Comparison of ENCODE assay signal across 10 cellular contexts in genomic region chr7:2717905-2718702, GRCh38. TPM values are rescaled to one million over a fixed set of nuclear protein-coding genes. Genes with fewer than 3 reads are reported as not detected.
DNase-seq lines count a peak whose midpoint lies in the region; ATAC-seq and TF ChIP-seq lines count a peak whose summit lies in the region.
"Had no signal": no experiment of that assay in that cellular context is flagged by ENCODE, and none has a peak within 500 bp of the region (broad histone marks: within the 10 kb centered on the region; RNA-seq: fewer than 3 reads in every experiment).

No MANE protein-coding gene starts in this region.

- H3K9ac ChIP-seq in BLaER1 treated with 17β-estradiol and CSF1 and Interleukin-3, amounts not matched to agents 10 nM and 100 nM = peak overlapping the region in 8 of 11 experiments; percentile 41 to 78 (median 58); a peak in 15 of 22 replicates

- peaks cover 0 to 8% (median 0%) of the 10 kb centered on the region in 11 experiments; a peak in 1 of 22 replicates for H3K36me3 ChIP-seq in BLaER1 treated with 17β-estradiol and CSF1 and Interleukin-3, amounts not matched to agents 10 nM and 100 nM
- H3K36me3 ChIP-seq: WERI-Rb-1 had no signal

- H3K4me3 Mint-ChIP-seq in naive thymus-derived CD8-positive, alpha-beta T cell = peak overlapping the region; percentile 20 to 78 (median 64)

- peaks cover 32% of the 10 kb centered on the region for H3K9me3 ChIP-seq in AG04450 (ENCODE audit: control insufficient read depth, insufficient read depth, low read length)
- H3K9me3 ChIP-seq in BLaER1 treated with 17β-estradiol and CSF1 and Interleukin-3, amounts not matched to agents 10 nM and 100 nM (replicated peaks in 1 of 11) = 0 out of 22 replicates have a peak, but pooled peaks cover 0 to 4% (median 0%) of the 10 kb centered on the region in 11 experiments
- H3K9me3 ChIP-seq: psoas muscle had no signal

- H3K4me1 ChIP-seq in BLaER1 treated with 17β-estradiol and CSF1 and Interleukin-3, amounts not matched to agents 10 nM and 100 nM = peaks cover 73 to 100% (median 100%) of the 10 kb centered on the region in 10 experiments

- in situ Hi-C loops in GM13976 (cut with MboI; ENCODE audit: low sequenced_read_pairs, unreplicated experiment) = no loop called here

- CTCF ChIA-PET in AG04450 (lab: Charles Lee) = interaction anchor here (0.8 to 2.0 kb wide), 3 partner anchors 8 to 47 kb away, joined by 3 to 8 read pairs (median 3); no protein-coding TSS in a partner anchor

- peak overlapping the region; percentile 68 for H3K27ac ChIP-seq in AG04450 (ENCODE audit: low read depth, low read length)
- peak overlapping the region in 9 of 11 experiments; percentile 45 to 83 (median 70); a peak in 14 of 22 replicates for H3K27ac ChIP-seq in BLaER1 treated with 17β-estradiol and CSF1 and Interleukin-3, amounts not matched to agents 10 nM and 100 nM
- H3K27ac ChIP-seq: psoas muscle, WERI-Rb-1 had no signal

- no peak for ATAC-seq in activated naive CD4-positive, alpha-beta T cell treated with anti-CD3 and anti-CD28 coated beads, Interleukin-2, amount 50 U/mL, for 72 hours
- ATAC-seq in naive thymus-derived CD8-positive, alpha-beta T cell = no peak
- ATAC-seq in GM21576 (IDR thresholded peaks at IDR 0.05; ENCODE audit: unreplicated experiment) = no peak

- no peaks in the 10 kb centered on the region for H3K9me3 Mint-ChIP-seq in activated naive CD4-positive, alpha-beta T cell treated with anti-CD3 and anti-CD28 coated beads, Interleukin-2, amount 50 U/mL, for 72 hours
- H3K9me3 Mint-ChIP-seq in naive thymus-derived CD8-positive, alpha-beta T cell = no peaks in the 10 kb centered on the region

- peaks cover 0 to 7% of the 10 kb centered on the region in 2 donors for H3K36me3 Mint-ChIP-seq in activated naive CD4-positive, alpha-beta T cell treated with anti-CD3 and anti-CD28 coated beads, Interleukin-2, amount 50 U/mL, for 72 hours
- H3K36me3 Mint-ChIP-seq in naive thymus-derived CD8-positive, alpha-beta T cell = peaks cover 0 to 3% (median 2%) of the 10 kb centered on the region in 3 donors

- H3K27me3 ChIP-seq in AG04450 (ENCODE audit: control insufficient read depth, insufficient read depth, low read length) = no peaks in the 10 kb centered on the region
- H3K27me3 ChIP-seq in BLaER1 treated with 17β-estradiol and CSF1 and Interleukin-3, amounts not matched to agents 10 nM and 100 nM = peaks cover 0 to 57% (median 0%) of the 10 kb centered on the region in 11 experiments; a peak in 6 of 22 replicates

- peaks cover 0 to 17% (median 9%) of the 10 kb centered on the region in 5 donors for H3K27me3 Mint-ChIP-seq in naive thymus-derived CD8-positive, alpha-beta T cell

- peak overlapping the region; percentile 53 to 84 for H3K27ac Mint-ChIP-seq in activated naive CD4-positive, alpha-beta T cell treated with anti-CD3 and anti-CD28 coated beads, Interleukin-2, amount 50 U/mL, for 72 hours
- peak overlapping the region in 7 of 10 donors; percentile 44 to 86 (median 76) for H3K27ac Mint-ChIP-seq in naive thymus-derived CD8-positive, alpha-beta T cell

- peaks cover 36 to 65% (median 64%) of the 10 kb centered on the region in 4 donors for H3K4me1 Mint-ChIP-seq in naive thymus-derived CD8-positive, alpha-beta T cell

- H3K4me3 ChIP-seq in AG04450 (ENCODE audit: low read depth, low read length) = no peak overlapping the region
- peak overlapping the region in 1 of 10 experiments; percentile 22; a peak in 1 of 20 replicates for H3K4me3 ChIP-seq in BLaER1 treated with 17β-estradiol and CSF1 and Interleukin-3, amounts not matched to agents 10 nM and 100 nM
- H3K4me3 ChIP-seq: psoas muscle had no signal

- DNase-seq in AG04450 (ENCODE audit: low read depth, low spot score) (no peak), GM13976 (ENCODE audit: low spot score) (no peak), NCI-H748 treated with DMSO at 0.1 percent for 48 hours (lab: John Stamatoyannopoulos, UW) (no peak)
- DNase-seq in activated naive CD4-positive, alpha-beta T cell treated with anti-CD3 and anti-CD28 coated beads, Interleukin-2, amount 50 U/mL, for 72 hours (ENCODE audit: low spot score in 2 of 2) = no peak
- peak in 1 of 10 donors; percentile 53 for DNase-seq in naive thymus-derived CD8-positive, alpha-beta T cell
- DNase-seq: NCI-H774, psoas muscle had no signal

- POLR2A ChIA-PET in AG04450 (lab: Yijun Ruan, JAX) = no interaction called here
- POLR2A ChIA-PET in naive thymus-derived CD8-positive, alpha-beta T cell (lab: Charles Lee) = interaction anchor here (1.1 to 3.4 kb wide), 4 partner anchors 9 to 24 kb away, joined by 3 to 17 read pairs (median 8); no protein-coding TSS in a partner anchor

- peak overlapping the region; percentile 85 to 98 (median 93) for H3K4me2 ChIP-seq in BLaER1 treated with 17β-estradiol and CSF1 and Interleukin-3, amounts not matched to agents 10 nM and 100 nM

- H4K20me1 ChIP-seq in BLaER1 treated with 17β-estradiol and CSF1 and Interleukin-3, amounts not matched to agents 10 nM and 100 nM = peaks cover 0 to 67% (median 0%) of the 10 kb centered on the region in 11 experiments; a peak in 5 of 22 replicates

- TF ChIP-seq CTCF in AG04450 (IDR thresholded peaks at IDR 0.05; ENCODE audit: low read depth, low read length) = no peak
- no peak for TF ChIP-seq CTCF in GM13976 (IDR thresholded peaks at IDR 0.05; ENCODE audit: borderline replicate concordance, control extremely low read depth, extremely low read depth, insufficient read depth, missing control alignments)

RNA-seq across cellular contexts. Expression of gene AMZ1, which starts 30.1 kb away (rescaled TPM):
- polyA plus RNA-seq in AG04450 (2011; rRNA removed) = 0.43 and 0.67 TPM in 2 replicates
- polyA minus RNA-seq in AG04450 (2011; rRNA and poly(A)+ RNA removed) = 0.78 and 1.1 TPM in 2 replicates
- under 1 TPM; 0.06 to 0.14 TPM for total RNA-seq in activated naive CD4-positive, alpha-beta T cell treated with anti-CD3 and anti-CD28 coated beads, Interleukin-2, amount 50 U/mL, for 72 hours
- under 1 TPM in 1 of 2 experiments, not detected in 1; 0.05 TPM for total RNA-seq in naive thymus-derived CD8-positive, alpha-beta T cell
- polyA plus RNA-seq in naive thymus-derived CD8-positive, alpha-beta T cell = not detected
- total RNA-seq: psoas muscle had no signal
